In the genomic region with DNA sequence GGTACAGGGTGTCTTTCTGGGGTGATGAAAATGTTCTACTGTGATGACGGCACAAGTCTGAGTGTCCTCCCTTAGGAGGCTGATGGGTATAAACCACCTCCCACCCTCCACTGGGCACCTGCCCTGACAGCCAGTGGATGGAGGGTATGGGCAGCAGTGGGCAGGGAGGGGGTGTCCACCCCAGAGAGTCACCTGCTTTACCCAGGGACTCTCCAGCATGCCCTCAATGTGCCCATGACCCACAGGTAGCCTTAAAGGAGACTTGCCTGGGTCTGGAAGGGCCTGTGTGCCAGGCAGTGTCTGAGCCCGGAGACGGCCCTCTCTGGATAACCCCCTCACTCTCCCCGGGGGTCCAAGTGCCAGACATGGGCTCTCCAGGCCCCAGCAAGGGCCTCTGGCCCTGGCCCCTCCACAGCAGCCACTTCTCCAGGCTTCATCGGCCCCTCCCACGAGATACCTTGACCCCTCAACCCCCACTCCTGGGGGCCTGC, we compare ENCODE assay signal across 12 cellular contexts.
"Had no signal": no experiment of that assay in that cellular context is flagged by ENCODE, and none has a peak within 500 bp of the region (broad histone marks: within the 10 kb centered on the region; RNA-seq: fewer than 3 reads in every experiment).

No MANE protein-coding gene starts in this region.

- H3K36me3 Mint-ChIP-seq: natural killer cell treated with Interleukin-12 subunit alpha and Interleukin-12 subunit beta and Interleukin-15 and Interleukin-18, amount 100 ng/mL, for 72 hours; stimulated activated effector memory CD8-positive, alpha-beta T cell treated with anti-CD3 and anti-CD28 coated beads, Interleukin-12 subunit alpha, Interleukin-12 subunit beta, amount 100 ng/mL, for 72 hours had no signal

- H3K9me3 ChIP-seq: left ventricle myocardium inferior, psoas muscle had no signal

- H3K27me3 ChIP-seq: dorsolateral prefrontal cortex had no signal

- H3K27ac ChIP-seq: dorsolateral prefrontal cortex, left ventricle myocardium inferior, psoas muscle had no signal

- H3K27ac Mint-ChIP-seq: activated CD8-positive, alpha-beta T cell treated with anti-CD3 and anti-CD28 coated beads for 36 hours; natural killer cell treated with Interleukin-12 subunit alpha and Interleukin-12 subunit beta and Interleukin-15 and Interleukin-18, amount 100 ng/mL, for 72 hours; T-helper 1 cell treated with Interleukin-12 subunit alpha and Interleukin-12 subunit beta and Interleukin-4 antibody, amounts not matched to agents 30 μg/mL and 1 μg/mL, for 36 hours had no signal

- ATAC-seq: activated CD8-positive, alpha-beta T cell treated with anti-CD3 and anti-CD28 coated beads for 36 hours; natural killer cell treated with Interleukin-12 subunit alpha and Interleukin-12 subunit beta and Interleukin-15 and Interleukin-18, amount 100 ng/mL, for 72 hours; psoas muscle; stimulated activated effector memory CD8-positive, alpha-beta T cell treated with anti-CD3 and anti-CD28 coated beads, Interleukin-12 subunit alpha, Interleukin-12 subunit beta, amount 100 ng/mL, for 72 hours had no signal

- H3K4me3 ChIP-seq: dorsolateral prefrontal cortex, left ventricle myocardium inferior, psoas muscle had no signal

- H3K4me3 Mint-ChIP-seq: activated CD8-positive, alpha-beta T cell treated with anti-CD3 and anti-CD28 coated beads for 36 hours; natural killer cell treated with Interleukin-12 subunit alpha and Interleukin-12 subunit beta and Interleukin-15 and Interleukin-18, amount 100 ng/mL, for 72 hours; stimulated activated effector memory CD8-positive, alpha-beta T cell treated with anti-CD3 and anti-CD28 coated beads, Interleukin-12 subunit alpha, Interleukin-12 subunit beta, amount 100 ng/mL, for 72 hours; T-helper 1 cell treated with Interleukin-12 subunit alpha and Interleukin-12 subunit beta and Interleukin-4 antibody, amounts not matched to agents 30 μg/mL and 1 μg/mL, for 36 hours had no signal

- DNase-seq: activated CD4-positive, alpha-beta T cell treated with anti-CD3 and anti-CD28 coated beads for 4 hours; activated CD8-positive, alpha-beta T cell treated with anti-CD3 and anti-CD28 coated beads for 36 hours; activated gamma-delta T cell treated with Interleukin-2 at 50 U/mL for 16 hours; erythroblast; hippocampal formation; left ventricle myocardium inferior; nucleus accumbens had no signal

- H3K9me3 Mint-ChIP-seq: activated CD8-positive, alpha-beta T cell treated with anti-CD3 and anti-CD28 coated beads for 36 hours; natural killer cell treated with Interleukin-12 subunit alpha and Interleukin-12 subunit beta and Interleukin-15 and Interleukin-18, amount 100 ng/mL, for 72 hours; stimulated activated effector memory CD8-positive, alpha-beta T cell treated with anti-CD3 and anti-CD28 coated beads, Interleukin-12 subunit alpha, Interleukin-12 subunit beta, amount 100 ng/mL, for 72 hours; T-helper 1 cell treated with Interleukin-12 subunit alpha and Interleukin-12 subunit beta and Interleukin-4 antibody, amounts not matched to agents 30 μg/mL and 1 μg/mL, for 36 hours had no signal

- H3K4me1 ChIP-seq: psoas muscle had no signal

- H3K27me3 Mint-ChIP-seq: activated CD8-positive, alpha-beta T cell treated with anti-CD3 and anti-CD28 coated beads for 36 hours; natural killer cell treated with Interleukin-12 subunit alpha and Interleukin-12 subunit beta and Interleukin-15 and Interleukin-18, amount 100 ng/mL, for 72 hours had no signal
